9 cellular contexts compared by ENCODE assay signal in the genomic region with DNA sequence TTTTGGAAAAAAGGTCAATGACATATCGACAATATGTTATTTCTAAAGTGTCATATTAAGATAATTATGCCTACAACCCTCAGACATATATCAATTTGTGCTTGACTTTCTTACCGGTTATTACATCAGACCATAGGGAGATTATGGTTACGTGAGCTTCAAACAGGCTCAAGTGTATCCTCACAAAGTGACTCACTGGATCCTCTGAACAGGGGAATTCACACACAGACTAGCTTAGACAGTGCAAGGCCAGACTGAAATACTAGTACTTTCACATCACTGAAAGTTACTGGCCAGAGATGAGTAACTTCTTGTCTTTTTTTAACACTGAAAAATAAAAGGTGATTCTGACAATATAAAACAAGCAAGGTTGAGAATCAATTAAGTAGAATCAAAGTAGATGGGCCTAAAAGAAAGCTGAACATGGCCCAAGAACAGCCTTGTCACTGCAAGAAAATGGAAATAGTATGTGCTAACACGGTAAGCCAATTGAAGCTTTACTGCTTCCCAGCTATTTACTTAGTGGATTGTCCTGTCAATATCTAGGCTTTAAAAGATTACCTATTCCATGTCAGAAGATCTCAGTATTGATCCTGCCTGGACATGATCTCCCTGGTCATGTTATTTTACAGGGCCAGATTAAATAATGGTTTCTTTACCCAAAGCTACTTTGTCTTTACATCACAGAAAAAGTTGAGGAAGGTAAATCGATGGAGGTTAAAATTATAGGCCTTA.
DNase-seq lines count a peak whose midpoint lies in the region; ATAC-seq, FAIRE-seq and TF ChIP-seq lines count a peak whose summit lies in the region.
"Had no signal": no experiment of that assay in that cellular context is flagged by ENCODE, and none has a peak within 500 bp of the region (broad histone marks: within the 10 kb centered on the region; RNA-seq: fewer than 3 reads in every experiment).

No MANE protein-coding gene starts in this region.

- H3K79me2 ChIP-seq in astrocyte (ENCODE audit: insufficient read depth, low read length) (no peaks in the 10 kb centered on the region), osteoblast (ENCODE audit: insufficient read depth, low read length) (no peaks in the 10 kb centered on the region)

- H3K4me1 ChIP-seq in astrocyte (ENCODE audit: insufficient read depth, low read length) (peaks cover 5% of the 10 kb centered on the region), osteoblast (ENCODE audit: insufficient read depth, low read length) (peaks cover 22% of the 10 kb centered on the region)

- peak overlapping the region; percentile 99 for H3K27ac Mint-ChIP-seq in astrocyte (ENCODE audit: unreplicated experiment)

- TF ChIP-seq CTCF in astrocyte (IDR thresholded peaks at IDR 0.05; ENCODE audit: insufficient read depth, low read depth, low read length) (no peak), osteoblast (IDR thresholded peaks at IDR 0.05; ENCODE audit: extremely low read depth, low read depth, low read length) (no peak)

- H3K36me3 Mint-ChIP-seq in astrocyte (ENCODE audit: low read depth, unreplicated experiment), result peaks cover 4% of the 10 kb centered on the region

- peak; percentile 70 for FAIRE-seq in astrocyte (lab: Jason Lieb, UNC)

- no peaks in the 10 kb centered on the region for H3K36me3 ChIP-seq in astrocyte (ENCODE audit: insufficient read depth, low read length)
- H3K36me3 ChIP-seq in osteoblast (ENCODE audit: insufficient read depth, low read length), result no peaks in the 10 kb centered on the region
- H3K36me3 ChIP-seq: cardiac muscle cell had no signal

- no peaks in the 10 kb centered on the region for H3K27me3 ChIP-seq in astrocyte (ENCODE audit: insufficient read depth, low read length)
- no peaks in the 10 kb centered on the region for H3K27me3 ChIP-seq in osteoblast (ENCODE audit: insufficient read depth, low read length)
- H3K27me3 ChIP-seq: cardiac muscle cell had no signal

- H3K9ac ChIP-seq in astrocyte (ENCODE audit: low read length), result no peak overlapping the region

- H3K4me3 ChIP-seq in astrocyte (ENCODE audit: insufficient read depth, low read depth, low read length) (no peak overlapping the region), osteoblast (ENCODE audit: insufficient read depth, low read length) (no peak overlapping the region)
- H3K4me3 ChIP-seq: cardiac muscle cell had no signal

- H3K27ac ChIP-seq in astrocyte (ENCODE audit: low read depth, low read length) (peak overlapping the region; percentile 45), osteoblast (ENCODE audit: low read depth, low read length) (peak overlapping the region; percentile 89)
- H3K27ac ChIP-seq: cardiac muscle cell had no signal

- DNase-seq in astrocyte (ENCODE audit: low read depth) (peak; percentile 91), osteoblast (ENCODE audit: insufficient read length, low spot score, missing footprints) (peak; percentile 71), NCI-H1694 treated with DMSO at 0.1 percent for 48 hours (lab: John Stamatoyannopoulos, UW) (no peak), iPS-NIHi7 (ENCODE audit: extremely low spot score) (no peak), NCI-H748 treated with DMSO at 0.1 percent for 48 hours (lab: John Stamatoyannopoulos, UW) (no peak)

- peaks cover 20% of the 10 kb centered on the region for H3K4me1 Mint-ChIP-seq in astrocyte (ENCODE audit: low read depth, unreplicated experiment)

- H2AFZ ChIP-seq in astrocyte (ENCODE audit: low read depth, low read length) (no peak overlapping the region), osteoblast (ENCODE audit: low read length) (no peak overlapping the region)

- ATAC-seq in GM18502 (IDR thresholded peaks at IDR 0.05; ENCODE audit: poor library complexity, unreplicated experiment) (peak; percentile 64), HG03045 (IDR thresholded peaks at IDR 0.05; ENCODE audit: unreplicated experiment) (peak; percentile 50), GM21360 (IDR thresholded peaks at IDR 0.05; ENCODE audit: unreplicated experiment) (no peak)

- no peak overlapping the region for H3K4me2 ChIP-seq in astrocyte (ENCODE audit: low read length)
- H3K4me2 ChIP-seq in osteoblast (ENCODE audit: insufficient read depth, low read length), result peak overlapping the region; percentile 65

- H3K9me3 ChIP-seq in astrocyte (ENCODE audit: insufficient read depth, low read depth, low read length) (no peaks in the 10 kb centered on the region), osteoblast (ENCODE audit: low read depth, low read length) (no peaks in the 10 kb centered on the region)

- H3K9me3 Mint-ChIP-seq in astrocyte (ENCODE audit: unreplicated experiment), result peaks cover 4% of the 10 kb centered on the region

- H4K20me1 ChIP-seq in astrocyte (ENCODE audit: insufficient read depth, low read length) (no peaks in the 10 kb centered on the region), osteoblast (ENCODE audit: insufficient read depth, low read length) (no peaks in the 10 kb centered on the region)

- no peak overlapping the region for H3K4me3 Mint-ChIP-seq in astrocyte (ENCODE audit: unreplicated experiment)

- H3K27me3 Mint-ChIP-seq in astrocyte (ENCODE audit: low read depth, unreplicated experiment), result no peaks in the 10 kb centered on the region

Comparison
In these comparisons a context has a peak if more than half of its experiments do, and no peak if none do; other contexts are left out.
1. DNase-seq: peak in astrocyte (single experiment) and osteoblast (single experiment); none in NCI-H1694 treated with DMSO at 0.1 percent for 48 hours (single experiment), iPS-NIHi7 (single experiment) and NCI-H748 treated with DMSO at 0.1 percent for 48 hours (single experiment).